In the genomic region with DNA sequence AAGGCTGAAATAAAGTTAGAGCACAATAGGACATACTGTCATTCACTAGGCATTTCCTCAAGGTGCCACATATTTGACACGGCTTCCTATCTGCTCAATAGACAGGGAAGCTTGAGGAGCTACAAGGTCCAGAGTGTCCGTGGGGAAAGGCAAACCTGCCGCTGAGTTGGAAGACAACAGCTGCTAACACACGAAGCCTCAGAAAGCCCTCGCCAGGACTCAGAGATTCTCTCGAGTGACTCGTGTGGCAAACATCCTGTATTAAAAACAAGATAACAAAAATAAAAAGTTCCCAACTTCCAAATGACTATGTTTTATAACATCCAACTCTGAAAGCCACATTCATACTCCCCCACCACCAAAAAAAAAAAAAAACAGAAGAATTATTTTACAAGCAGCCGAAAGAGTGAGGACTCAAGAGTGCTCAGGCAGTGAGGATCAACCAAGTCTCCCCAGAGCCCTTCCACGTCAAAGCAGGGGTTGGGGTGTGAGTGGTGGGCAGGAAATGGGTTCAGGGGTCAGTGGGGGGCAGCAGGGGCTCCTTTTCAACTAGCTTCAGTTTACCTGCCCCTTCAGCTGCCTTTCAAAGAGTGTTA, we compare ENCODE assay signal across 8 cellular contexts.
A peak's percentile ranks its signal among the peaks of the same experiment; 100 is the strongest.
DNase-seq lines count a peak whose midpoint lies in the region; ATAC-seq and TF ChIP-seq lines count a peak whose summit lies in the region.

No MANE protein-coding gene starts in this region.

- H3K4me1 ChIP-seq in PC-3 (ENCODE audit: insufficient read depth, low read length) = peaks cover 69% of the 10 kb centered on the region
- peaks cover 9% of the 10 kb centered on the region for H3K4me1 ChIP-seq in prostate gland (replicated peaks)

- H3K4me3 ChIP-seq in PC-3 (ENCODE audit: low read length) (peak overlapping the region; percentile 41; the same call in 1 of the 2 replicates), dorsolateral prefrontal cortex (no peak overlapping the region), prostate gland (no peak overlapping the region)

- ATAC-seq in PC-3 = peak; percentile 3; the same call in 1 of the 2 replicates
- no peak for ATAC-seq in HG02970 (IDR thresholded peaks at IDR 0.05; ENCODE audit: low FRiP score, unreplicated experiment)

- H3K9ac ChIP-seq in PC-3 (ENCODE audit: low read length) = peak overlapping the region; percentile 83

- CTCF ChIA-PET in PC-3 (lab: Charles Lee) = interaction anchor here (0.6 to 1.7 kb wide), 4 partner anchors 49 to 205 kb away, joined by 4 to 12 read pairs (median 6); partner anchors contain the start of genes COA1 and STK17A

- peak; percentile 78 for DNase-seq in ELR (ENCODE audit: low read depth)
- peak; percentile 46 for DNase-seq in PC-3
- no peak for DNase-seq in dorsolateral prefrontal cortex
- no peak for DNase-seq in prostate gland (ENCODE audit: low spot score)
- no peak for DNase-seq in iPS-NIHi11 (ENCODE audit: low spot score)
- no peak for DNase-seq in SIG-M5 (lab: John Stamatoyannopoulos, UW)
- DNase-seq in NCI-H187 treated with DMSO at 0.1 percent for 48 hours (lab: John Stamatoyannopoulos, UW) = no peak

- 49% methylated on average over 9 of the region's 9 CpGs for WGBS in prostate gland

- TF ChIP-seq CTCF in PC-3 (conservative IDR thresholded peaks at IDR 0.05; ENCODE audit: low read depth, low read length) (no peak), dorsolateral prefrontal cortex (IDR thresholded peaks at IDR 0.05 in 54 of 56, conservative IDR thresholded peaks at IDR 0.05 in 2 of 56; ENCODE audit: low read depth in 1 of 56, partially characterized antibody in 56 of 56) (no peak), prostate gland (IDR thresholded peaks at IDR 0.05) (no peak)

- peaks cover 9% of the 10 kb centered on the region for H3K36me3 ChIP-seq in PC-3 (ENCODE audit: low read depth, low read length)
- H3K36me3 ChIP-seq in prostate gland = no peaks in the 10 kb centered on the region

- no peak for TF ChIP-seq POLR2A in prostate gland (IDR thresholded peaks at IDR 0.05)

- H3K27me3 ChIP-seq in PC-3 (ENCODE audit: low read length) (no peaks in the 10 kb centered on the region), dorsolateral prefrontal cortex (no peaks in the 10 kb centered on the region), prostate gland (replicated peaks; ENCODE audit: insufficient read depth) (no peaks in the 10 kb centered on the region)

- POLR2A ChIA-PET in PC-3 (lab: Charles Lee; ENCODE audit: unreplicated experiment) = interaction anchor here (0.6 kb wide), 1 partner anchor 50 kb away, joined by 4 read pairs; no protein-coding TSS in a partner anchor

- H3F3A ChIP-seq in PC-3 (ENCODE audit: low read length, unreplicated experiment) = peaks cover 23% of the 10 kb centered on the region

- peaks cover 62% of the 10 kb centered on the region for H3K79me2 ChIP-seq in PC-3 (ENCODE audit: low read length)

- H4K20me1 ChIP-seq in PC-3 (ENCODE audit: low read length) = no peaks in the 10 kb centered on the region

- H3K9me3 ChIP-seq in PC-3 (ENCODE audit: low read length) (no peaks in the 10 kb centered on the region), prostate gland (no peaks in the 10 kb centered on the region)

- H3K9me2 ChIP-seq in PC-3 (replicated peaks; ENCODE audit: low read length) = no peaks in the 10 kb centered on the region

- no peak overlapping the region for H2AFZ ChIP-seq in PC-3 (ENCODE audit: low read length)

- H3K27ac ChIP-seq in PC-3 (ENCODE audit: low read length) (peak overlapping the region; percentile 99), dorsolateral prefrontal cortex (peak overlapping the region in 31 of 59 donors; percentile 2 to 92 (median 38)), prostate gland (peak overlapping the region; percentile 47 to 64)

- peak overlapping the region; percentile 75 for H3K4me2 ChIP-seq in PC-3 (ENCODE audit: low read length)

- intact Hi-C loops in PC-3 (cut with micrococcal nuclease) = no loop called here
- intact Hi-C loops in dorsolateral prefrontal cortex (cut with DNase I) = loop anchor here in 1 of 2 donors (5.0 kb wide), 1 partner anchor 47 kb away; no protein-coding TSS in a partner anchor
- intact Hi-C loops in prostate gland (cut with DNase I) = loop anchor here (5.0 kb wide), 1 partner anchor 47 kb away; no protein-coding TSS in a partner anchor

- BruUV-seq in PC-3 (replicated peaks; lab: Mats Ljungman, UMichigan) = no TSS peak

Comparison
In these comparisons a context has a peak if more than half of its experiments do, and no peak if none do; other contexts are left out.
1. DNase-seq: peak in ELR (single experiment) and PC-3 (single experiment); none in dorsolateral prefrontal cortex (0 of 10), prostate gland (single experiment), iPS-NIHi11 (single experiment), SIG-M5 (single experiment) and NCI-H187 treated with DMSO at 0.1 percent for 48 hours (single experiment).
2. H3K27ac ChIP-seq: peak in every context shown above with its lines; median percentile 99 in PC-3; 56 in prostate gland; 38 in dorsolateral prefrontal cortex.